In the genomic region with DNA sequence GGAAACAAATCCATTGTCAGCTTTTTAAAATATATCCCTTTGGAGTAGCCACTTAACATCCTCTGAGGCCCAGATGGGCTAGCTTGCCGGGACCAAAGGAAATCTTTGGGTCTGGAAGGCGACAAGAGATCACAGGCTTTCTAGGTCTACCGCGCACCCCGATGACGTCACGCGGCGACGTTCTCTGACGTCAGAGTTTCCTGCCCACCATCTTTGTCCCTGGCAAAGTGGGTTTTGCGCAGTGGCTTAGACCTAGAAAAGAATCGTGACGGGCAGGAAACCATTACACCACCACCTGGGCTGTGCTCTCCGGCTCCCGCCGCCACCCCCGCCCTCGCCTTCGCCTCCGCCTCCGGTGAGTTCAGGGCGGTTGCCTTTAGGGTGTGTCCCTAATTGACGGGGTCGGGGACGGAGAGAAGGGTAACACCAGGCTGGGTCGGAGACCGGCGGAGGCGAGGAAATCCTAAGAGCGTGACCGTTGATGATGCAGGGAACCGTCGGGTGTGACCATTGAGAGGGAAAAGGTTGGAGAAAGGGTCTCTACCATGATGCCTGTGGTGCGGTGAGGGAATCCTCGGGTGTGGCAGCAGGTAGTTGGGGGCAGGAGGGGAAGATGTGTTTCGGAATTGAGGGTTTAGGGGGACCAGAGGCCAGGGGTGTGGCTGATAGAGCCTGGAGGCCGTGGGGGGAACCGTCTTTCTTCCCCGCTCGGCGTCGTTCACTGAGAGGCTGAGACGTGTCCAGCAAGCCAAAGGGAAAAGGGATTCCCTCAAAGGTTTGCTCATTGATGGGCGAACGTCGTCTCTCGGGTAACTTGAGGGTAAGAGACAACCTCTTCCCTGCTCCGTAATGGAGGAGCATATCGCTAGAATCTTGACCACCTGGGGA, we compare ENCODE assay signal across 1 cellular context.
TF ChIP-seq lines count a peak whose summit lies in the region.

A gene (plus strand): TSS at position 249 of the 888 bp plus-strand sequence. CDS start 6,709 bp downstream, outside the sequence.

TF ChIP-seq in HepG2, 621 proteins besides CTCF, POLR2A, EP300 and RAD21 (continued from another document):
- TF ChIP-seq, protein P1, sequence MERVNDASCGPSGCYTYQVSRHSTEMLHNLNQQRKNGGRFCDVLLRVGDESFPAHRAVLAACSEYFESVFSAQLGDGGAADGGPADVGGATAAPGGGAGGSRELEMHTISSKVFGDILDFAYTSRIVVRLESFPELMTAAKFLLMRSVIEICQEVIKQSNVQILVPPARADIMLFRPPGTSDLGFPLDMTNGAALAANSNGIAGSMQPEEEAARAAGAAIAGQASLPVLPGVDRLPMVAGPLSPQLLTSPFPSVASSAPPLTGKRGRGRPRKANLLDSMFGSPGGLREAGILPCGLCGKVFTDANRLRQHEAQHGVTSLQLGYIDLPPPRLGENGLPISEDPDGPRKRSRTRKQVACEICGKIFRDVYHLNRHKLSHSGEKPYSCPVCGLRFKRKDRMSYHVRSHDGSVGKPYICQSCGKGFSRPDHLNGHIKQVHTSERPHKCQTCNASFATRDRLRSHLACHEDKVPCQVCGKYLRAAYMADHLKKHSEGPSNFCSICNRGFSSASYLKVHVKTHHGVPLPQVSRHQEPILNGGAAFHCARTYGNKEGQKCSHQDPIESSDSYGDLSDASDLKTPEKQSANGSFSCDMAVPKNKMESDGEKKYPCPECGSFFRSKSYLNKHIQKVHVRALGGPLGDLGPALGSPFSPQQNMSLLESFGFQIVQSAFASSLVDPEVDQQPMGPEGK (CRISPR knock-in tag; IDR thresholded peaks at IDR 0.05) = peak; percentile 19; the same call in 1 of the 2 replicates
- TF ChIP-seq ZNF558 (CRISPR knock-in tag; IDR thresholded peaks at IDR 0.05; ENCODE audit: borderline replicate concordance) (no peak), FOSL1 (CRISPR knock-in tag; IDR thresholded peaks at IDR 0.05; ENCODE audit: borderline replicate concordance) (no peak), ZSCAN9 (CRISPR knock-in tag; IDR thresholded peaks at IDR 0.05; ENCODE audit: borderline replicate concordance) (peak; percentile 86), ZNF331 (CRISPR knock-in tag; IDR thresholded peaks at IDR 0.05) (peak; percentile 90), ZNF317 (CRISPR knock-in tag; IDR thresholded peaks at IDR 0.05) (0 out of 2 replicates have a peak, but pooled peaks have one; percentile 52), RFX1 (IDR thresholded peaks at IDR 0.05) (no peak), SYNCRIP (IDR thresholded peaks at IDR 0.05; ENCODE audit: insufficient read depth, low read depth, low read length) (no peak), HNF4G (IDR thresholded peaks at IDR 0.05; ENCODE audit: borderline replicate concordance, low read depth, low read length) (no peak; the same call in 1 of the 2 replicates), HNF4G (CRISPR knock-in tag; IDR thresholded peaks at IDR 0.05; ENCODE audit: borderline replicate concordance, low read depth) (peak; percentile 32; the same call in 1 of the 2 replicates), SRSF9 (IDR thresholded peaks at IDR 0.05; ENCODE audit: borderline replicate concordance, insufficient read depth, low read depth, low read length, poor library complexity, severe bottlenecking) (no peak), ZNF672 (CRISPR knock-in tag; IDR thresholded peaks at IDR 0.05) (no peak), FOXJ3 (CRISPR knock-in tag; IDR thresholded peaks at IDR 0.05; ENCODE audit: borderline replicate concordance) (no peak), MED1 (CRISPR knock-in tag; IDR thresholded peaks at IDR 0.05) (peak; percentile 54; the same call in 1 of the 2 replicates), ZNF326 (CRISPR knock-in tag; IDR thresholded peaks at IDR 0.05; ENCODE audit: borderline replicate concordance) (no peak), ZZZ3 (CRISPR knock-in tag; IDR thresholded peaks at IDR 0.05; ENCODE audit: borderline replicate concordance) (no peak), ZNF136 (CRISPR knock-in tag; IDR thresholded peaks at IDR 0.05; ENCODE audit: low read depth) (no peak)
- TF ChIP-seq, protein P2, sequence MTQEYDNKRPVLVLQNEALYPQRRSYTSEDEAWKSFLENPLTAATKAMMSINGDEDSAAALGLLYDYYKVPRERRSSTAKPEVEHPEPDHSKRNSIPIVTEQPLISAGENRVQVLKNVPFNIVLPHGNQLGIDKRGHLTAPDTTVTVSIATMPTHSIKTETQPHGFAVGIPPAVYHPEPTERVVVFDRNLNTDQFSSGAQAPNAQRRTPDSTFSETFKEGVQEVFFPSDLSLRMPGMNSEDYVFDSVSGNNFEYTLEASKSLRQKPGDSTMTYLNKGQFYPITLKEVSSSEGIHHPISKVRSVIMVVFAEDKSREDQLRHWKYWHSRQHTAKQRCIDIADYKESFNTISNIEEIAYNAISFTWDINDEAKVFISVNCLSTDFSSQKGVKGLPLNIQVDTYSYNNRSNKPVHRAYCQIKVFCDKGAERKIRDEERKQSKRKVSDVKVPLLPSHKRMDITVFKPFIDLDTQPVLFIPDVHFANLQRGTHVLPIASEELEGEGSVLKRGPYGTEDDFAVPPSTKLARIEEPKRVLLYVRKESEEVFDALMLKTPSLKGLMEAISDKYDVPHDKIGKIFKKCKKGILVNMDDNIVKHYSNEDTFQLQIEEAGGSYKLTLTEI (CRISPR knock-in tag; conservative IDR thresholded peaks at IDR 0.05) = no peak
- TF ChIP-seq, protein P3, sequence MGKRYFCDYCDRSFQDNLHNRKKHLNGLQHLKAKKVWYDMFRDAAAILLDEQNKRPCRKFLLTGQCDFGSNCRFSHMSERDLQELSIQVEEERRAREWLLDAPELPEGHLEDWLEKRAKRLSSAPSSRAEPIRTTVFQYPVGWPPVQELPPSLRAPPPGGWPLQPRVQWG (CRISPR knock-in tag; IDR thresholded peaks at IDR 0.05; ENCODE audit: borderline replicate concordance, low read depth) = no peak
